Comparison of ENCODE assay signal across 9 cellular contexts in genomic region chr20:45545351-45545750, GRCh38. TPM values are rescaled to one million over a fixed set of nuclear protein-coding genes. Genes with fewer than 3 reads are reported as not detected.
"Had no signal": no experiment of that assay in that cellular context is flagged by ENCODE, and none has a peak within 500 bp of the region (broad histone marks: within the 10 kb centered on the region; RNA-seq: fewer than 3 reads in every experiment).

No MANE protein-coding gene starts in this region.

- H3K27ac ChIP-seq: GM23248 had no signal

- H3K9ac ChIP-seq: GM23248 had no signal

- H3K4me1 ChIP-seq: HAP-1 had no signal

- H3K4me3 Mint-ChIP-seq: HFFc6 had no signal

- H3K36me3 ChIP-seq: HAP-1 had no signal

- FAIRE-seq: K562 had no signal

- H3K9me3 Mint-ChIP-seq: HFFc6 had no signal

- DNase-seq: KG1 had no signal

- H3K4me3 ChIP-seq: GM23248, HAP-1, K562 had no signal

- H3K9me3 ChIP-seq: HAP-1 had no signal

- H3K27ac Mint-ChIP-seq: HFFc6 had no signal

RNA-seq across cellular contexts. Expression of gene EPPIN, which starts 1.9 kb away (rescaled TPM):
- total RNA-seq: GM23248, H4, HFFc6, HT-29, IMR-90, K562 had no signal
- polyA plus RNA-seq: GM23248, IMR-90, K562 had no signal

RNA-seq across cellular contexts. Expression of gene WFDC6, which starts 6.1 kb away (rescaled TPM):
- total RNA-seq: GM23248, H4, H7, HFFc6, HT-29, IMR-90, K562 had no signal
- polyA plus RNA-seq: GM23248, IMR-90, K562 had no signal

RNA-seq across cellular contexts. Expression of gene SPINT3, which starts 29.9 kb away (rescaled TPM):
- total RNA-seq: GM23248, H4, H7, HFFc6, HT-29, IMR-90, K562 had no signal
- polyA plus RNA-seq: GM23248, IMR-90, K562 had no signal

RNA-seq across cellular contexts. Expression of gene WFDC8, which starts 33.7 kb away (rescaled TPM):
- total RNA-seq: GM23248, H4, H7, HFFc6, HT-29, IMR-90, K562 had no signal
- polyA plus RNA-seq: GM23248, IMR-90, K562 had no signal
